In genomic region chr2:205390866-205391265, GRCh38 we compare ENCODE assay signal across 15 cellular contexts.
DNase-seq lines count a peak whose midpoint lies in the region; ATAC-seq and TF ChIP-seq lines count a peak whose summit lies in the region.
"Had no signal": no experiment of that assay in that cellular context is flagged by ENCODE, and none has a peak within 500 bp of the region (broad histone marks: within the 10 kb centered on the region; RNA-seq: fewer than 3 reads in every experiment).

No MANE protein-coding gene starts in this region.

- H3K4me1 ChIP-seq in IMR-90 (ENCODE audit: control insufficient read depth, insufficient read depth, low read length) = 0 out of 2 replicates have a peak, but pooled peaks cover 3% of the 10 kb centered on the region
- H3K4me1 ChIP-seq: A549, HAP-1 had no signal

- H3K9me1 ChIP-seq in IMR-90 (ENCODE audit: insufficient read depth, low read length) = no peaks in the 10 kb centered on the region

- no peaks in the 10 kb centered on the region for H3K36me3 ChIP-seq in IMR-90 (ENCODE audit: control insufficient read depth, insufficient read depth, low read length)
- H3K36me3 ChIP-seq: BE2C, HAP-1 had no signal

- no peak overlapping the region for H3K4me3 ChIP-seq in IMR-90 (ENCODE audit: insufficient read depth, low read depth, low read length)
- H3K4me3 ChIP-seq: A549, GM23248, HAP-1 had no signal

- H3K27me3 ChIP-seq in IMR-90 (ENCODE audit: control insufficient read depth, insufficient read depth, low read length) = no peaks in the 10 kb centered on the region
- H3K27me3 ChIP-seq: BE2C had no signal

- no peak overlapping the region for H2BK20ac ChIP-seq in IMR-90 (ENCODE audit: low read depth, low read length)

- TF ChIP-seq CTCF in IMR-90 (conservative IDR thresholded peaks at IDR 0.05; ENCODE audit: low read depth, low read length) = no peak

- peak overlapping the region; percentile 78 for H3K14ac ChIP-seq in IMR-90 (replicated peaks; ENCODE audit: low read depth, low read length)

- H2AK5ac ChIP-seq in IMR-90 (ENCODE audit: low read depth, low read length) = no peak overlapping the region

- no peak overlapping the region for H3K56ac ChIP-seq in IMR-90 (ENCODE audit: extremely low read depth, insufficient read depth, low read length)

- H3K23ac ChIP-seq in IMR-90 (ENCODE audit: low read depth, low read length) = 0 out of 2 replicates have a peak overlapping the region, but pooled peaks have one; percentile 5

- no peak overlapping the region for H2AK9ac ChIP-seq in IMR-90 (replicated peaks; ENCODE audit: low read depth, low read length, poor library complexity)

- DNase-seq in IMR-90 (peak; percentile 25), dermis blood vessel endothelial cell (peak; percentile 7), lung microvascular endothelial cell (ENCODE audit: low read depth in 2 of 2) (peak; percentile 64 to 98), NCI-H2029 (lab: John Stamatoyannopoulos, UW) (no peak), SW 1271 (lab: John Stamatoyannopoulos, UW) (no peak), erythroblast (lab: John Stamatoyannopoulos, UW) (no peak), dedifferentiated amniotic fluid mesenchymal stem cell (ENCODE audit: extremely low spot score) (no peak)
- DNase-seq: BE2C; CD4-positive, alpha-beta memory T cell; DMS79; EL; GM23248 had no signal

- no peaks in the 10 kb centered on the region; a peak in 1 of 4 replicates for H3K79me1 ChIP-seq in IMR-90 (ENCODE audit: low read depth in 1 of 2, low read length in 2 of 2)

- no peak overlapping the region for H4K5ac ChIP-seq in IMR-90 (ENCODE audit: low read depth, low read length)

- H3K18ac ChIP-seq in IMR-90 (ENCODE audit: low read depth, low read length) = no peak overlapping the region

- peak overlapping the region; percentile 1; the same call in 1 of the 2 replicates for H3K4ac ChIP-seq in IMR-90 (ENCODE audit: low read depth, low read length)

- POLR2A ChIA-PET in IMR-90 (lab: Charles Lee; ENCODE audit: unreplicated experiment) = no interaction called here

- no peak overlapping the region for H2BK15ac ChIP-seq in IMR-90 (ENCODE audit: low read depth, low read length)

- in situ Hi-C loops in IMR-90 (cut with MboI; ENCODE audit: low sequenced_read_pairs) = no loop called here

- CTCF ChIA-PET in IMR-90 (lab: Yijun Ruan, JAX) = interaction anchor here (1.0 kb wide), 1 partner anchor 73 kb away, joined by 3 read pairs; no protein-coding TSS in a partner anchor

- TF ChIP-seq RAD21 in IMR-90 (IDR thresholded peaks at IDR 0.05; ENCODE audit: low read length) = no peak

- no peak overlapping the region for H4K91ac ChIP-seq in IMR-90 (ENCODE audit: insufficient read depth, low read depth, low read length)

- no peaks in the 10 kb centered on the region for H4K20me1 ChIP-seq in IMR-90 (ENCODE audit: insufficient read depth, low read length)

- H2AFZ ChIP-seq in IMR-90 (replicated peaks; ENCODE audit: low read length, poor library complexity) = peak overlapping the region; percentile 55
- H2AFZ ChIP-seq: GM23248 had no signal

- intact Hi-C loops in IMR-90 (cut with micrococcal nuclease) = no loop called here

- H3K9me3 ChIP-seq in IMR-90 (ENCODE audit: control insufficient read depth, insufficient read depth, low read length) = no peaks in the 10 kb centered on the region
- H3K9me3 ChIP-seq: A549, BE2C, HAP-1 had no signal

- ATAC-seq in IMR-90 (ENCODE audit: low read depth) = no peak; the same call in 1 of the 2 replicates
- ATAC-seq: A549 had no signal

- TF ChIP-seq POLR2A in IMR-90 (IDR thresholded peaks at IDR 0.05; ENCODE audit: low read depth, low read length) = no peak
- TF ChIP-seq POLR2A in erythroblast (IDR thresholded peaks at IDR 0.05; ENCODE audit: low read length) = no peak

- BruUV-seq in IMR-90 (replicated peaks; lab: Mats Ljungman, UMichigan) = no TSS peak

- no peak overlapping the region for H2BK5ac ChIP-seq in IMR-90 (ENCODE audit: low read depth, low read length, poor library complexity, severe bottlenecking)

- H3K9ac ChIP-seq in IMR-90 (ENCODE audit: low read depth, low read length) = no peak overlapping the region
- H3K9ac ChIP-seq: GM23248 had no signal

- WGBS in IMR-90 (ENCODE audit: extremely low coverage in 2 of 2, insufficient read length in 1 of 2), 2 experiments = no CpG with 5 or more reads among the region's 4 CpGs

- H3K4me2 ChIP-seq in IMR-90 (ENCODE audit: low read depth, low read length) = no peak overlapping the region
- H3K4me2 ChIP-seq: A549 had no signal

- H2BK120ac ChIP-seq in IMR-90 (ENCODE audit: low read depth, low read length) = no peak overlapping the region

- H4K8ac ChIP-seq in IMR-90 (ENCODE audit: low read depth in 2 of 2, low read length in 2 of 2) = peak overlapping the region in 1 of 2 experiments; percentile 52; a peak in 1 of 4 replicates

- H3K27ac ChIP-seq in IMR-90 (ENCODE audit: insufficient read depth, low read length) = no peak overlapping the region
- H3K27ac ChIP-seq: A549, C4-2B, GM23248 had no signal

- dilution Hi-C loops in IMR-90 (cut with HindIII; ENCODE audit: low sequenced_read_pairs, unreplicated experiment) = no loop called here

TF ChIP-seq in IMR-90, 13 proteins besides CTCF, POLR2A, EP300 and RAD21:
- TF ChIP-seq SMC3 (IDR thresholded peaks at IDR 0.05; ENCODE audit: low read depth, low read length) (no peak), CHD1 (IDR thresholded peaks at IDR 0.05; ENCODE audit: low read depth, low read length) (no peak), NFE2L2 (IDR thresholded peaks at IDR 0.05; ENCODE audit: low read depth, low read length) (no peak), MXI1 (IDR thresholded peaks at IDR 0.05; ENCODE audit: borderline replicate concordance, low read depth, low read length) (no peak), RFX5 (IDR thresholded peaks at IDR 0.05; ENCODE audit: low read depth, low read length) (no peak), RCOR1 (IDR thresholded peaks at IDR 0.05; ENCODE audit: insufficient replicate concordance, low read length) (no peak), ELK1 (IDR thresholded peaks at IDR 0.05; ENCODE audit: borderline replicate concordance, low read depth, low read length) (no peak), FOS (IDR thresholded peaks at IDR 0.05; ENCODE audit: low read depth, low read length) (no peak), CEBPB (IDR thresholded peaks at IDR 0.05; ENCODE audit: low read depth, low read length) (no peak), MAFK (IDR thresholded peaks at IDR 0.05; ENCODE audit: low read depth, low read length) (no peak), MAZ (IDR thresholded peaks at IDR 0.05; ENCODE audit: borderline replicate concordance, low read depth, low read length) (no peak), USF2 (IDR thresholded peaks at IDR 0.05; ENCODE audit: low read depth, low read length) (no peak)
TF ChIP-seq in IMR-90: peak in this region for 0.

Comparison
In these comparisons a context has a peak if more than half of its experiments do, and no peak if none do; other contexts are left out.
1. DNase-seq: peak in IMR-90 (single experiment), dermis blood vessel endothelial cell (single experiment) and lung microvascular endothelial cell (2 of 2); none in NCI-H2029 (single experiment), SW 1271 (0 of 2), erythroblast (0 of 2) and dedifferentiated amniotic fluid mesenchymal stem cell (single experiment).